In the genomic region with DNA sequence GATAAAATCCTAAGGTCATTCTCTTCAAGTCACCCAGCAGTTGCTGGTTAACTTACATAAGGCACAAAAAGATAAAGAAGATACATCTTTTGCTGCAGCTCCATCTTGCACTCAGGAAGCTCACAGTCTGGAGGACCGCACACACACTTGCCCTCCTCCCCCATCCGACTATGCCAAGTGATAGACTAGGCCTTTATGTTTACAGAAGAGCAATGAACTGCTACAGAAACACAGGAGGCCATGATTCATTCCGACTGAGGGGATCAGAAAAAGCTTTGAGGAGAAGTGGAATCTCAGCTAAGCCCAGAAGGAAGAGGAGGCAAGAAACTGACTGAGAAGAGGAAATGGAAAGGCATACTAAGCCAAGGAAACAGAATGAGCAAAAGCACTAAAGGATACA, we compare ENCODE assay signal across 1 cellular context.
TF ChIP-seq lines count a peak whose summit lies in the region.

No MANE protein-coding gene starts in this region.

TF ChIP-seq in WTC11, 78 proteins besides CTCF, POLR2A, EP300 and RAD21 (continued from another document):
- TF ChIP-seq, protein P1, sequence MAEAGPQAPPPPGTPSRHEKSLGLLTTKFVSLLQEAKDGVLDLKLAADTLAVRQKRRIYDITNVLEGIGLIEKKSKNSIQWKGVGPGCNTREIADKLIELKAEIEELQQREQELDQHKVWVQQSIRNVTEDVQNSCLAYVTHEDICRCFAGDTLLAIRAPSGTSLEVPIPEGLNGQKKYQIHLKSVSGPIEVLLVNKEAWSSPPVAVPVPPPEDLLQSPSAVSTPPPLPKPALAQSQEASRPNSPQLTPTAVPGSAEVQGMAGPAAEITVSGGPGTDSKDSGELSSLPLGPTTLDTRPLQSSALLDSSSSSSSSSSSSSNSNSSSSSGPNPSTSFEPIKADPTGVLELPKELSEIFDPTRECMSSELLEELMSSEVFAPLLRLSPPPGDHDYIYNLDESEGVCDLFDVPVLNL (CRISPR knock-in tag; IDR thresholded peaks at IDR 0.05; ENCODE audit: borderline replicate concordance, low read depth) = no peak
- no peak for TF ChIP-seq IRF2 (CRISPR knock-in tag; IDR thresholded peaks at IDR 0.05; ENCODE audit: borderline replicate concordance, low read depth)
- TF ChIP-seq, protein P2, sequence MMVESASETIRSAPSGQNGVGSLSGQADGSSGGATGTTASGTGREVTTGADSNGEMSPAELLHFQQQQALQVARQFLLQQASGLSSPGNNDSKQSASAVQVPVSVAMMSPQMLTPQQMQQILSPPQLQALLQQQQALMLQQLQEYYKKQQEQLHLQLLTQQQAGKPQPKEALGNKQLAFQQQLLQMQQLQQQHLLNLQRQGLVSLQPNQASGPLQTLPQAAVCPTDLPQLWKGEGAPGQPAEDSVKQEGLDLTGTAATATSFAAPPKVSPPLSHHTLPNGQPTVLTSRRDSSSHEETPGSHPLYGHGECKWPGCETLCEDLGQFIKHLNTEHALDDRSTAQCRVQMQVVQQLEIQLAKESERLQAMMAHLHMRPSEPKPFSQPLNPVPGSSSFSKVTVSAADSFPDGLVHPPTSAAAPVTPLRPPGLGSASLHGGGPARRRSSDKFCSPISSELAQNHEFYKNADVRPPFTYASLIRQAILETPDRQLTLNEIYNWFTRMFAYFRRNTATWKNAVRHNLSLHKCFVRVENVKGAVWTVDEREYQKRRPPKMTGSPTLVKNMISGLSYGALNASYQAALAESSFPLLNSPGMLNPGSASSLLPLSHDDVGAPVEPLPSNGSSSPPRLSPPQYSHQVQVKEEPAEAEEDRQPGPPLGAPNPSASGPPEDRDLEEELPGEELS (CRISPR knock-in tag; IDR thresholded peaks at IDR 0.05) = no peak
- no peak for TF ChIP-seq CBFB (CRISPR knock-in tag; IDR thresholded peaks at IDR 0.05; ENCODE audit: low read depth)
- TF ChIP-seq FOXK1 (CRISPR knock-in tag; IDR thresholded peaks at IDR 0.05) = no peak
- no peak for TF ChIP-seq KAT7 (CRISPR knock-in tag; IDR thresholded peaks at IDR 0.05; ENCODE audit: borderline replicate concordance)
- no peak for TF ChIP-seq CREM (CRISPR knock-in tag; IDR thresholded peaks at IDR 0.05)
- TF ChIP-seq ATF1 (CRISPR knock-in tag; IDR thresholded peaks at IDR 0.05) = no peak
- TF ChIP-seq NR3C1 (CRISPR knock-in tag; conservative IDR thresholded peaks at IDR 0.05; ENCODE audit: low read depth) = no peak
- no peak for TF ChIP-seq TCF7 (CRISPR knock-in tag; IDR thresholded peaks at IDR 0.05; ENCODE audit: low read depth)
- TF ChIP-seq ZNF121 (CRISPR knock-in tag; IDR thresholded peaks at IDR 0.05) = no peak
- TF ChIP-seq JUN (CRISPR knock-in tag; IDR thresholded peaks at IDR 0.05) = no peak
- TF ChIP-seq NFYB (CRISPR knock-in tag; conservative IDR thresholded peaks at IDR 0.05; ENCODE audit: low read depth) = no peak
TF ChIP-seq in WTC11: peak in this region for 0.
